Comparison of ENCODE assay signal across 9 cellular contexts in genomic region chrX:2804858-2805257, GRCh38. TPM values are rescaled to one million over a fixed set of nuclear protein-coding genes. Genes with fewer than 3 reads are reported as not detected.
A peak's percentile ranks its signal among the peaks of the same experiment; 100 is the strongest.
DNase-seq lines count a peak whose midpoint lies in the region; ATAC-seq and TF ChIP-seq lines count a peak whose summit lies in the region.
"Not testable (repeated sequence)": the region's sequence is repeated elsewhere in the genome, so short reads cannot be mapped to it uniquely, and the experiment has no call there.
"Had no signal": no experiment of that assay in that cellular context is flagged by ENCODE, and none has a peak within 500 bp of the region (broad histone marks: within the 10 kb centered on the region; RNA-seq: fewer than 3 reads in every experiment).

No MANE protein-coding gene starts in this region.

- not testable (repeated sequence) for H3K9me3 ChIP-seq in IMR-90 (ENCODE audit: control insufficient read depth, insufficient read depth, low read length); adipocyte (ENCODE audit: control insufficient read depth, low read length); mesenchymal stem cell (ENCODE audit: control insufficient read depth, low read length); gastrocnemius medialis; aorta (ENCODE audit: control insufficient read depth, low read length)

- H2BK120ac ChIP-seq in IMR-90 (ENCODE audit: low read depth, low read length); mesenchymal stem cell (ENCODE audit: low read depth, low read length): not testable (repeated sequence)

- not testable (repeated sequence) for TF ChIP-seq CTCF in IMR-90 (conservative IDR thresholded peaks at IDR 0.05; ENCODE audit: low read depth, low read length); gastrocnemius medialis (IDR thresholded peaks at IDR 0.05 in 4 of 5, conservative IDR thresholded peaks at IDR 0.05 in 1 of 5)

- not testable (repeated sequence) for H3K79me1 ChIP-seq in IMR-90 (ENCODE audit: low read depth in 1 of 2, low read length in 2 of 2); mesenchymal stem cell (replicated peaks; ENCODE audit: low read length, poor library complexity, severe bottlenecking)

- in situ Hi-C loops in IMR-90 (cut with MboI; ENCODE audit: low sequenced_read_pairs): loop anchor here (25.0 kb wide), 1 partner anchor 1343 kb away; the partner anchor contains the start of gene ASMTL
- in situ Hi-C loops in gastrocnemius medialis (cut with MboI; ENCODE audit: low sequenced_read_pairs in 4 of 4): loop anchor here in 2 of 4 donors (5.0 to 25.0 kb wide), 2 partner anchors 143 to 158 kb away; no protein-coding TSS in a partner anchor

- DNase-seq in Daoy (ENCODE audit: low read depth) (peak; percentile 76), IMR-90 (peak; percentile 30), adipocyte (ENCODE audit: low read depth) (peak; percentile 88), dedifferentiated amniotic fluid mesenchymal stem cell (ENCODE audit: extremely low spot score) (peak; percentile 51), Right ventricle myocardium inferior (ENCODE audit: missing footprints) (peak; percentile 64), mesenchymal stem cell (peak; percentile 71), gastrocnemius medialis (peak; percentile 9 to 58), aorta (peak; percentile 75 to 87)

- dilution Hi-C loops in IMR-90 (cut with HindIII; ENCODE audit: low sequenced_read_pairs, unreplicated experiment): not testable (repeated sequence)

- H2AK9ac ChIP-seq in IMR-90 (replicated peaks; ENCODE audit: low read depth, low read length, poor library complexity): not testable (repeated sequence)

- not testable (repeated sequence) for H3K4me1 ChIP-seq in IMR-90 (ENCODE audit: control insufficient read depth, insufficient read depth, low read length); mesenchymal stem cell (ENCODE audit: control insufficient read depth, insufficient read depth, low read depth, low read length); gastrocnemius medialis; aorta (ENCODE audit: control insufficient read depth in 1 of 2, insufficient read depth in 2 of 2, low read length in 2 of 2)
- peaks cover 21% of the 10 kb centered on the region for H3K4me1 ChIP-seq in adipocyte (ENCODE audit: control insufficient read depth, insufficient read depth, low read length)

- H2AK5ac ChIP-seq in IMR-90 (ENCODE audit: low read depth, low read length); mesenchymal stem cell (ENCODE audit: low read length, severe bottlenecking): not testable (repeated sequence)

- H3K36me3 ChIP-seq in IMR-90 (ENCODE audit: control insufficient read depth, insufficient read depth, low read length); adipocyte (ENCODE audit: control insufficient read depth, insufficient read depth, low read length, severe bottlenecking); gastrocnemius medialis; aorta (ENCODE audit: control insufficient read depth in 1 of 2, insufficient read depth in 2 of 2, low read length in 1 of 2): not testable (repeated sequence)
- peaks cover 0 to 30% of the 10 kb centered on the region in 2 experiments for H3K36me3 ChIP-seq in mesenchymal stem cell (ENCODE audit: control insufficient read depth in 1 of 2, insufficient read depth in 2 of 2, low read depth in 1 of 2, low read length in 2 of 2)

- H2BK20ac ChIP-seq in IMR-90 (ENCODE audit: low read depth, low read length): not testable (repeated sequence)

- CTCF ChIA-PET in IMR-90 (lab: Yijun Ruan, JAX): not testable (repeated sequence)

- H3K4me2 ChIP-seq in IMR-90 (ENCODE audit: low read depth, low read length); mesenchymal stem cell (ENCODE audit: low read length, poor library complexity, severe bottlenecking): not testable (repeated sequence)

- not testable (repeated sequence) for H3K23ac ChIP-seq in IMR-90 (ENCODE audit: low read depth, low read length); mesenchymal stem cell (ENCODE audit: low read length in 2 of 2)

- not testable (repeated sequence) for H4K91ac ChIP-seq in IMR-90 (ENCODE audit: insufficient read depth, low read depth, low read length); mesenchymal stem cell (ENCODE audit: low read length)

- not testable (repeated sequence) for ATAC-seq in IMR-90 (ENCODE audit: low read depth)
- ATAC-seq in Right ventricle myocardium inferior (peak; percentile 85), gastrocnemius medialis (peak; percentile 58 to 69), aorta (ENCODE audit: low FRiP score) (peak; percentile 88)

- not testable (repeated sequence) for H3K56ac ChIP-seq in IMR-90 (ENCODE audit: extremely low read depth, insufficient read depth, low read length)

- H4K5ac ChIP-seq in IMR-90 (ENCODE audit: low read depth, low read length): not testable (repeated sequence)

- not testable (repeated sequence) for H3K9ac ChIP-seq in IMR-90 (ENCODE audit: low read depth, low read length)
- peak overlapping the region; percentile 82 for H3K9ac ChIP-seq in adipocyte (ENCODE audit: low read length)
- H3K9ac ChIP-seq in mesenchymal stem cell (ENCODE audit: low read length): peak overlapping the region; percentile 84

- not testable (repeated sequence) for H4K8ac ChIP-seq in IMR-90 (ENCODE audit: low read depth in 2 of 2, low read length in 2 of 2)
- peak overlapping the region; percentile 64 for H4K8ac ChIP-seq in mesenchymal stem cell (ENCODE audit: low read length)

- H2BK5ac ChIP-seq in IMR-90 (ENCODE audit: low read depth, low read length, poor library complexity, severe bottlenecking); mesenchymal stem cell (ENCODE audit: low read depth, low read length, poor library complexity, severe bottlenecking): not testable (repeated sequence)

- not testable (repeated sequence) for H2AFZ ChIP-seq in IMR-90 (replicated peaks; ENCODE audit: low read length, poor library complexity); mesenchymal stem cell (ENCODE audit: low read depth, low read length)

- not testable (repeated sequence) for TF ChIP-seq RAD21 in IMR-90 (IDR thresholded peaks at IDR 0.05; ENCODE audit: low read length)

- H3K18ac ChIP-seq in IMR-90 (ENCODE audit: low read depth, low read length): not testable (repeated sequence)
- H3K18ac ChIP-seq in mesenchymal stem cell (ENCODE audit: low read depth in 1 of 2, low read length in 2 of 2): peak overlapping the region in 1 of 2 experiments; percentile 56

- not testable (repeated sequence) for H3K4me3 ChIP-seq in IMR-90 (ENCODE audit: insufficient read depth, low read depth, low read length); gastrocnemius medialis; aorta (ENCODE audit: low read length in 2 of 2)
- H3K4me3 ChIP-seq in adipocyte (ENCODE audit: low read length): peak overlapping the region; percentile 63
- H3K4me3 ChIP-seq in mesenchymal stem cell (ENCODE audit: insufficient read depth in 1 of 2, low read depth in 1 of 2, low read length in 2 of 2): peak overlapping the region in 1 of 2 experiments; percentile 14

- not testable (repeated sequence) for H4K20me1 ChIP-seq in IMR-90 (ENCODE audit: insufficient read depth, low read length)

- TF ChIP-seq POLR2A in IMR-90 (IDR thresholded peaks at IDR 0.05; ENCODE audit: low read depth, low read length); gastrocnemius medialis (IDR thresholded peaks at IDR 0.05): not testable (repeated sequence)

- H3K27me3 ChIP-seq in IMR-90 (ENCODE audit: control insufficient read depth, insufficient read depth, low read length); adipocyte (replicated peaks; ENCODE audit: control insufficient read depth, insufficient read depth, low read length); mesenchymal stem cell (ENCODE audit: control insufficient read depth in 1 of 2, insufficient read depth in 1 of 2, low read length in 2 of 2); gastrocnemius medialis; aorta (ENCODE audit: control insufficient read depth in 1 of 2, insufficient read depth in 2 of 2, low read length in 1 of 2): not testable (repeated sequence)

- 36% methylated on average over 8 of the region's 20 CpGs; no CpG with 5 or more reads in 1 of the 2 experiments for WGBS in IMR-90 (ENCODE audit: extremely low coverage in 2 of 2, insufficient read length in 1 of 2), 2 experiments
- WGBS in mesenchymal stem cell: 46% methylated on average over 15 of the region's 20 CpGs
- WGBS in aorta, 2 donors: 39 to 45% methylated on average over 20 of the region's 20 CpGs

- H3K27ac ChIP-seq in IMR-90 (ENCODE audit: insufficient read depth, low read length); mesenchymal stem cell (ENCODE audit: low read length, poor library complexity, severe bottlenecking): not testable (repeated sequence)
- H3K27ac ChIP-seq in gastrocnemius medialis (peak overlapping the region in 3 of 4 donors; percentile 52 to 64 (median 52)), aorta (ENCODE audit: low read depth in 1 of 2, low read length in 2 of 2) (peak overlapping the region in 1 of 2 donors; percentile 3)

- BruUV-seq in IMR-90 (replicated peaks; lab: Mats Ljungman, UMichigan): not testable (repeated sequence)

- not testable (repeated sequence) for H3K4ac ChIP-seq in IMR-90 (ENCODE audit: low read depth, low read length); mesenchymal stem cell (ENCODE audit: low read depth in 1 of 2, low read length in 2 of 2)

- not testable (repeated sequence) for H3K14ac ChIP-seq in IMR-90 (replicated peaks; ENCODE audit: low read depth, low read length); mesenchymal stem cell (ENCODE audit: low read length in 2 of 2)

- H2BK15ac ChIP-seq in IMR-90 (ENCODE audit: low read depth, low read length); mesenchymal stem cell (ENCODE audit: low read depth, poor library complexity, severe bottlenecking): not testable (repeated sequence)

- not testable (repeated sequence) for H3K9me1 ChIP-seq in IMR-90 (ENCODE audit: insufficient read depth, low read length)

- intact Hi-C loops in IMR-90 (cut with micrococcal nuclease); Right ventricle myocardium inferior (cut with DNase I); gastrocnemius medialis (cut with DNase I; ENCODE audit: low total_unique reads); aorta (cut with DNase I): not testable (repeated sequence)

- POLR2A ChIA-PET in IMR-90 (lab: Charles Lee; ENCODE audit: unreplicated experiment): not testable (repeated sequence)

- H2BK12ac ChIP-seq in mesenchymal stem cell (ENCODE audit: low read length in 2 of 2): not testable (repeated sequence)

RNA-seq across cellular contexts. Expression of gene GYG2, which starts 23.9 kb away (rescaled TPM):
- 1.0 TPM in 1 of 2 replicates, not detected in the other for total RNA-seq in Daoy (2014; rRNA removed; shearing (Covaris generic))
- total RNA-seq in IMR-90 (2012; rRNA removed): 9.2 and 13.1 TPM in 2 replicates
- polyA plus RNA-seq in IMR-90 (2012; rRNA removed): 8.2 and 9.6 TPM in 2 replicates
- polyA plus RNA-seq in IMR-90 (2012; cell fraction: cytosol; rRNA removed): 9.0 and 10.4 TPM in 2 replicates
- polyA plus RNA-seq in IMR-90 (2012; cell fraction: nucleus; rRNA removed; ENCODE audit: low replicate concordance): 5.2 and 6.8 TPM in 2 replicates
- 1.5 TPM for total RNA-seq in Right ventricle myocardium inferior
- polyA plus RNA-seq in mesenchymal stem cell (2013, experiment 1 of 2): 14.0 TPM
- 14.4 TPM for polyA plus RNA-seq in mesenchymal stem cell (2013, experiment 2 of 2)
- under 1 TPM in 2 of 4 donors, not detected in 2; 0.67 to 0.92 TPM for total RNA-seq in gastrocnemius medialis
- total RNA-seq in aorta: 1 to 10 TPM in 1 of 2 donors, under 1 TPM in 1; 0.84 to 3.1 TPM
- polyA plus RNA-seq in aorta: 1 to 10 TPM in 1 of 2 donors, under 1 TPM in 1; 0.13 to 2.0 TPM
- total RNA-seq: activated CD4-positive, alpha-beta T cell treated with anti-CD3 and anti-CD28 coated beads, Interleukin-2, amount 10 ng/mL, durations not matched to agents 24 days and 14 days had no signal

RNA-seq across cellular contexts. Expression of gene XG, which starts 53.0 kb away (rescaled TPM):
- total RNA-seq in Daoy (2014; rRNA removed; shearing (Covaris generic)): not detected in 2 replicates
- under 0.01 TPM in 1 of 2 replicates, not detected in the other for total RNA-seq in IMR-90 (2012; rRNA removed)
- not detected in 2 replicates for polyA plus RNA-seq in IMR-90 (2012; rRNA removed)
- polyA plus RNA-seq in IMR-90 (2012; cell fraction: cytosol; rRNA removed): 0.01 and 0.13 TPM in 2 replicates
- polyA plus RNA-seq in IMR-90 (2012; cell fraction: nucleus; rRNA removed; ENCODE audit: low replicate concordance): 0.02 TPM in 1 of 2 replicates, not detected in the other
- 0.19 TPM for total RNA-seq in Right ventricle myocardium inferior
- polyA plus RNA-seq in mesenchymal stem cell (2013, experiment 1 of 2): 0.01 TPM
- polyA plus RNA-seq in mesenchymal stem cell (2013, experiment 2 of 2): not detected
- total RNA-seq in gastrocnemius medialis: 1 to 10 TPM in 3 of 4 donors, under 1 TPM in 1; 0.97 to 2.4 (median 1.9) TPM
- 1 to 10 TPM; 5.9 to 9.0 TPM for total RNA-seq in aorta
- 1 to 10 TPM; 4.4 to 8.1 TPM for polyA plus RNA-seq in aorta
- total RNA-seq: activated CD4-positive, alpha-beta T cell treated with anti-CD3 and anti-CD28 coated beads, Interleukin-2, amount 10 ng/mL, durations not matched to agents 24 days and 14 days had no signal

Comparison
In these comparisons a context has a peak if more than half of its experiments do, and no peak if none do; other contexts are left out.
1. DNase-seq: peak in every context shown above with its lines; median percentile 88 in adipocyte; 81 in aorta; 76 in Daoy; 71 in mesenchymal stem cell; 64 in Right ventricle myocardium inferior; 51 in dedifferentiated amniotic fluid mesenchymal stem cell; 34 in gastrocnemius medialis; 30 in IMR-90.